Comparison of ENCODE assay signal across 1 cellular context in genomic region chrX:45851434-45851991, GRCh38.
TF ChIP-seq lines count a peak whose summit lies in the region.

No MANE protein-coding gene starts in this region.

TF ChIP-seq in HEK293, 187 proteins besides CTCF, POLR2A, EP300 and RAD21 (continued from another document):
- peak; percentile 77 for TF ChIP-seq ZNF398 (tag by site-specific recombination; IDR thresholded peaks at IDR 0.05)
- TF ChIP-seq GLIS2 (tag by site-specific recombination; IDR thresholded peaks at IDR 0.05), result peak; percentile 30; the same call in 1 of the 2 replicates
- no peak for TF ChIP-seq ZNF449 (tag by site-specific recombination; IDR thresholded peaks at IDR 0.05)
- TF ChIP-seq YY2 (tag by site-specific recombination; IDR thresholded peaks at IDR 0.05), result no peak
- peak; percentile 46; the same call in 1 of the 2 replicates for TF ChIP-seq ZXDB (tag by site-specific recombination; IDR thresholded peaks at IDR 0.05)
- no peak for TF ChIP-seq ZNF555 (tag by site-specific recombination; conservative IDR thresholded peaks at IDR 0.05)
- no peak for TF ChIP-seq ZSCAN16 (tag by site-specific recombination; IDR thresholded peaks at IDR 0.05)
- no peak for TF ChIP-seq SCRT1 (tag by site-specific recombination; IDR thresholded peaks at IDR 0.05; ENCODE audit: borderline replicate concordance)
- TF ChIP-seq ZBTB17 (tag by site-specific recombination; IDR thresholded peaks at IDR 0.05), result 0 out of 2 replicates have a peak, but pooled peaks have one; percentile 33
- no peak for TF ChIP-seq ZNF214 (tag by site-specific recombination; IDR thresholded peaks at IDR 0.05; ENCODE audit: borderline replicate concordance)
- TF ChIP-seq PATZ1 (tag by site-specific recombination; IDR thresholded peaks at IDR 0.05), result peak; percentile 64
- TF ChIP-seq ZNF600 (tag by site-specific recombination; IDR thresholded peaks at IDR 0.05), result no peak
- TF ChIP-seq PRDM10 (tag by site-specific recombination; IDR thresholded peaks at IDR 0.05), result peak; percentile 74
- TF ChIP-seq ZNF473 (tag by site-specific recombination; IDR thresholded peaks at IDR 0.05), result no peak
- TF ChIP-seq SP3 (tag by site-specific recombination; IDR thresholded peaks at IDR 0.05), result peak; percentile 23
- peak; percentile 35; the same call in 1 of the 2 replicates for TF ChIP-seq SP7 (tag by site-specific recombination; IDR thresholded peaks at IDR 0.05)
- no peak for TF ChIP-seq ZNF274 (IDR thresholded peaks at IDR 0.05; ENCODE audit: low read length)
- TF ChIP-seq ZNF274 (tag by site-specific recombination; IDR thresholded peaks at IDR 0.05; ENCODE audit: borderline replicate concordance), result no peak
- no peak for TF ChIP-seq GLI4 (tag by site-specific recombination; IDR thresholded peaks at IDR 0.05)
- TF ChIP-seq ZNF324 (tag by site-specific recombination; IDR thresholded peaks at IDR 0.05), result no peak
- TF ChIP-seq ZNF37A (tag by site-specific recombination; IDR thresholded peaks at IDR 0.05), result no peak
- TF ChIP-seq ZFP69B (tag by site-specific recombination; IDR thresholded peaks at IDR 0.05), result 0 out of 2 replicates have a peak, but pooled peaks have one; percentile 31
- no peak for TF ChIP-seq ZNF280C (tag by site-specific recombination; IDR thresholded peaks at IDR 0.05)
- TF ChIP-seq ZNF645 (tag by site-specific recombination; IDR thresholded peaks at IDR 0.05), result no peak
- TF ChIP-seq ZFHX2 (tag by site-specific recombination; conservative IDR thresholded peaks at IDR 0.05), result 0 out of 2 replicates have a peak, but pooled peaks have one; percentile 4
- no peak for TF ChIP-seq KLF9 (tag by site-specific recombination; IDR thresholded peaks at IDR 0.05; ENCODE audit: low read depth)
